1 cellular context compared by ENCODE assay signal in the genomic region with DNA sequence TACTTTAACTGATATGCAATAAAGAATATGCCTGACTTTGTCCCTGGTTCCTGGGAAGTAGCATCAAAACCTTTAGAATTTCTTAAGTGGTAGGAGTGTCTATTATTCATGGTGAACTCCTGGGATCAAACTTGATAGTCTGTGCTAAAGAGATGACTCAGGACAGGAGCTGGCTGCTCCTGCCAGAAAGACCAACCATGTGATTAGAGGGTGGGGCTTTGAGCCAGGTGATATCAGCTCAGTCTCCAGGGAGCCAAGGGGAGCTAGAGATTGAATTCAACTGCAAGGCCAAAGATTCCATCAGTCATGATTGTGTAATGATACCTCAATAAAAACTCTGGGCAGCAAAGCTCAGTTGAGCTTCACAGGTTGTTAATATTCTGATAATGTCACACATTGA.
TF ChIP-seq lines count a peak whose summit lies in the region.

No MANE protein-coding gene starts in this region.

TF ChIP-seq in HepG2, 621 proteins besides CTCF, POLR2A, EP300 and RAD21:
- TF ChIP-seq BRD4 (CRISPR knock-in tag; IDR thresholded peaks at IDR 0.05) (no peak), NR2C2 (CRISPR knock-in tag; IDR thresholded peaks at IDR 0.05; ENCODE audit: borderline replicate concordance) (no peak), ZNF326 (CRISPR knock-in tag; IDR thresholded peaks at IDR 0.05; ENCODE audit: borderline replicate concordance) (no peak), ZNF34 (CRISPR knock-in tag; IDR thresholded peaks at IDR 0.05; ENCODE audit: borderline replicate concordance) (no peak)
- TF ChIP-seq, protein P1, sequence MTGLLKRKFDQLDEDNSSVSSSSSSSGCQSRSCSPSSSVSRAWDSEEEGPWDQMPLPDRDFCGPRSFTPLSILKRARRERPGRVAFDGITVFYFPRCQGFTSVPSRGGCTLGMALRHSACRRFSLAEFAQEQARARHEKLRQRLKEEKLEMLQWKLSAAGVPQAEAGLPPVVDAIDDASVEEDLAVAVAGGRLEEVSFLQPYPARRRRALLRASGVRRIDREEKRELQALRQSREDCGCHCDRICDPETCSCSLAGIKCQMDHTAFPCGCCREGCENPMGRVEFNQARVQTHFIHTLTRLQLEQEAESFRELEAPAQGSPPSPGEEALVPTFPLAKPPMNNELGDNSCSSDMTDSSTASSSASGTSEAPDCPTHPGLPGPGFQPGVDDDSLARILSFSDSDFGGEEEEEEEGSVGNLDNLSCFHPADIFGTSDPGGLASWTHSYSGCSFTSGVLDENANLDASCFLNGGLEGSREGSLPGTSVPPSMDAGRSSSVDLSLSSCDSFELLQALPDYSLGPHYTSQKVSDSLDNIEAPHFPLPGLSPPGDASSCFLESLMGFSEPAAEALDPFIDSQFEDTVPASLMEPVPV (CRISPR knock-in tag; IDR thresholded peaks at IDR 0.05) = no peak
